8 cellular contexts compared by ENCODE assay signal in the genomic region with DNA sequence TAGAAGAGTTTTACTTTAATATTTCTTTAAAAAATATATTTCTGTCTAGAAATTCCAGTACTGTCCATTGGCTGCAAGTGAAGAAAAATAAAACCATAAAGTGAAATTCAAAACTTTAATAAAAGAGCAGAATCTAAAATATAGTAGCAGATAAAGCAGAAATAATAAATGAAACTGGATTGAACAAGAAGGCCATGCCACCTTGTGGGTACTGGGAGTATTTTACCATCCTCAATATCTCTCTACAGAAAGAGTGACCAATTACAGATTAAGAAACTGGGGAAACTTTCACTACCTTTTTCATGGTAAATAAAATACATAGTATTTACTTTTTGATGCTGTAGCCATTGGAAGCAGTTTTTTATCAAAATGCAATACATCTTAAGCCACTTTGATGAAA.
DNase-seq lines count a peak whose midpoint lies in the region; ATAC-seq and TF ChIP-seq lines count a peak whose summit lies in the region.

No MANE protein-coding gene starts in this region.

- in situ Hi-C loops in GM23248 (cut with MboI): no loop called here

- no peak overlapping the region for H3K4me3 ChIP-seq in GM23248
- no peak overlapping the region for H3K4me3 ChIP-seq in OCI-LY3 (ENCODE audit: low read length)
- no peak overlapping the region for H3K4me3 ChIP-seq in upper lobe of left lung

- H3K4me2 ChIP-seq in GM23248 (ENCODE audit: unreplicated experiment) (no peak overlapping the region), OCI-LY3 (ENCODE audit: low read length) (peak overlapping the region; percentile 20)

- no peaks in the 10 kb centered on the region for H3K9me3 ChIP-seq in GM23248 (ENCODE audit: low read depth)
- peaks cover 7% of the 10 kb centered on the region; the same call in 1 of the 2 replicates for H3K9me3 ChIP-seq in OCI-LY3 (ENCODE audit: insufficient read depth, low read length)
- H3K9me3 ChIP-seq in upper lobe of left lung: no peaks in the 10 kb centered on the region

- TF ChIP-seq EP300 in upper lobe of left lung (IDR thresholded peaks at IDR 0.05): no peak

- H3K36me3 ChIP-seq in GM23248 (ENCODE audit: low read depth) (no peaks in the 10 kb centered on the region), OCI-LY3 (replicated peaks; ENCODE audit: low read depth, low read length) (peaks cover 18% of the 10 kb centered on the region), upper lobe of left lung (no peaks in the 10 kb centered on the region)

- no peaks in the 10 kb centered on the region for H3F3A ChIP-seq in GM23248 (ENCODE audit: insufficient read depth)

- TF ChIP-seq CTCF in OCI-LY3 (IDR thresholded peaks at IDR 0.05; ENCODE audit: low read depth, low read length): peak; percentile 75
- TF ChIP-seq CTCF in upper lobe of left lung (IDR thresholded peaks at IDR 0.05): peak; percentile 21 to 60 (median 51)

- H3K27me3 ChIP-seq in GM23248 (replicated peaks; ENCODE audit: insufficient read depth) (no peaks in the 10 kb centered on the region), OCI-LY3 (ENCODE audit: low read depth, low read length) (no peaks in the 10 kb centered on the region), upper lobe of left lung (no peaks in the 10 kb centered on the region)

- no peak for TF ChIP-seq POLR2A in upper lobe of left lung (IDR thresholded peaks at IDR 0.05)

- H4K20me1 ChIP-seq in GM23248 (ENCODE audit: insufficient read depth): no peaks in the 10 kb centered on the region
- no peaks in the 10 kb centered on the region for H4K20me1 ChIP-seq in OCI-LY3 (ENCODE audit: insufficient read depth, low read length)

- no peak for ATAC-seq in upper lobe of left lung (ENCODE audit: low FRiP score in 2 of 2)

- H3K27ac ChIP-seq in GM23248 (no peak overlapping the region), OCI-LY3 (ENCODE audit: low read length) (peak overlapping the region; percentile 83), upper lobe of left lung (no peak overlapping the region)

- H3K4me1 ChIP-seq in GM23248 (ENCODE audit: insufficient read depth) (no peaks in the 10 kb centered on the region), OCI-LY3 (ENCODE audit: low read length) (peaks cover 99% of the 10 kb centered on the region), upper lobe of left lung (no peaks in the 10 kb centered on the region)

- H3K9me2 ChIP-seq in GM23248 (ENCODE audit: insufficient read depth): no peaks in the 10 kb centered on the region

- H3K9ac ChIP-seq in GM23248 (no peak overlapping the region), OCI-LY3 (ENCODE audit: low read length) (peak overlapping the region; percentile 53)

- H3K79me2 ChIP-seq in GM23248 (ENCODE audit: insufficient read depth) (no peaks in the 10 kb centered on the region), OCI-LY3 (ENCODE audit: low read length) (no peaks in the 10 kb centered on the region)

- H2AFZ ChIP-seq in GM23248 (no peak overlapping the region), OCI-LY3 (ENCODE audit: low read depth, low read length) (no peak overlapping the region)

- DNase-seq in COLO829 (ENCODE audit: low spot score) (peak; percentile 53), GM23248 (peak; percentile 41), fibroblast of peridontal ligament (ENCODE audit: extremely low read depth) (peak; percentile 63), upper lobe of left lung (no peak), NCI-H524 treated with DMSO at 0.1 percent for 48 hours (lab: John Stamatoyannopoulos, UW) (no peak)
- DNase-seq in stimulated activated CD4-positive, alpha-beta T cell treated with anti-CD3 and anti-CD28 coated beads, Interleukin-1b, Interleukin-23, amount 100 ng/mL, for 48 hours: no peak
- DNase-seq in activated CD4-positive, alpha-beta T cell treated with anti-CD3 and anti-CD28 coated beads for 1 hour: no peak

Comparison
In these comparisons a context has a peak if more than half of its experiments do, and no peak if none do; other contexts are left out.
1. DNase-seq: peak in COLO829 (single experiment), GM23248 (single experiment) and fibroblast of peridontal ligament (single experiment); none in upper lobe of left lung (0 of 2), stimulated activated CD4-positive, alpha-beta T cell treated with anti-CD3 and anti-CD28 coated beads, Interleukin-1b, Interleukin-23, amount 100 ng/mL, for 48 hours (single experiment), activated CD4-positive, alpha-beta T cell treated with anti-CD3 and anti-CD28 coated beads for 1 hour (single experiment) and NCI-H524 treated with DMSO at 0.1 percent for 48 hours (single experiment).